In genomic region chr2:215535125-215535668, GRCh38 we compare ENCODE assay signal across 29 cellular contexts.
A peak's percentile ranks its signal among the peaks of the same experiment; 100 is the strongest.
DNase-seq lines count a peak whose midpoint lies in the region; ATAC-seq, FAIRE-seq and TF ChIP-seq lines count a peak whose summit lies in the region.
"Had no signal": no experiment of that assay in that cellular context is flagged by ENCODE, and none has a peak within 500 bp of the region (broad histone marks: within the 10 kb centered on the region; RNA-seq: fewer than 3 reads in every experiment).

No MANE protein-coding gene starts in this region.

- H3K9me2 ChIP-seq in hepatocyte (replicated peaks; ENCODE audit: insufficient read depth) = no peaks in the 10 kb centered on the region

- TF ChIP-seq CTCF in HepG2 (CRISPR knock-in tag; IDR thresholded peaks at IDR 0.05) = no peak
- no peak for TF ChIP-seq CTCF in right lobe of liver (IDR thresholded peaks at IDR 0.05)
- no peak for TF ChIP-seq CTCF in ascending aorta (IDR thresholded peaks at IDR 0.05)
- no peak for TF ChIP-seq CTCF in hepatocyte (IDR thresholded peaks at IDR 0.05; ENCODE audit: poor library complexity)
- TF ChIP-seq CTCF in GM13977 (IDR thresholded peaks at IDR 0.05; ENCODE audit: extremely low read depth, insufficient read depth, missing control alignments) = no peak

- no peak overlapping the region for H3K27ac ChIP-seq in HepG2 (ENCODE audit: extremely low read length, insufficient read depth, low read length)
- no peak overlapping the region for H3K27ac ChIP-seq in right lobe of liver
- peak overlapping the region; percentile 29 to 35 for H3K27ac ChIP-seq in ascending aorta
- H3K27ac ChIP-seq in hepatocyte = no peak overlapping the region
- H3K27ac ChIP-seq: BLaER1, dorsolateral prefrontal cortex, prostate gland, thyroid gland had no signal

- H3K9me3 Mint-ChIP-seq in stimulated activated memory B cell treated with anti-CD40 and anti-IgM and Interleukin-4, amounts not matched to agents 10 μg/mL and 1 μg/mL and 100 μg/mL, for 72 hours = peaks cover 14% of the 10 kb centered on the region

- H3K4me3 ChIP-seq in HepG2 (replicated peaks in 1 of 3; ENCODE audit: insufficient read depth in 1 of 3, low read depth in 2 of 3, low read length in 3 of 3) (no peak overlapping the region), right lobe of liver (no peak overlapping the region), ascending aorta (no peak overlapping the region), hepatocyte (no peak overlapping the region)
- H3K4me3 ChIP-seq: BLaER1, dorsolateral prefrontal cortex, mucosa of descending colon, prostate gland, thyroid gland had no signal

- H3K9me3 ChIP-seq in HepG2 (ENCODE audit: low read length) = peaks cover 9% of the 10 kb centered on the region; the same call in 1 of the 2 replicates
- no peaks in the 10 kb centered on the region for H3K9me3 ChIP-seq in right lobe of liver
- H3K9me3 ChIP-seq in ascending aorta = peaks cover 6 to 24% of the 10 kb centered on the region in 2 donors
- no peaks in the 10 kb centered on the region for H3K9me3 ChIP-seq in hepatocyte (ENCODE audit: low read depth)
- H3K9me3 ChIP-seq: Caco-2, mucosa of descending colon, prostate gland, thyroid gland had no signal

- H2AFZ ChIP-seq in HepG2 (ENCODE audit: low read length) (no peak overlapping the region), hepatocyte (no peak overlapping the region)

- no peak for TF ChIP-seq RAD21 in HepG2 (CRISPR knock-in tag; IDR thresholded peaks at IDR 0.05)

- no peaks in the 10 kb centered on the region for H3K36me3 Mint-ChIP-seq in stimulated activated memory B cell treated with anti-CD40 and anti-IgM and Interleukin-4, amounts not matched to agents 10 μg/mL and 1 μg/mL and 100 μg/mL, for 72 hours

- intact Hi-C loops in HepG2 (cut with micrococcal nuclease; ENCODE audit: unreplicated experiment) (no loop called here), right lobe of liver (cut with DNase I) (no loop called here), ascending aorta (cut with DNase I) (loop anchor here (5.0 kb wide), 1 partner anchor 67 kb away; no protein-coding TSS in a partner anchor), Right ventricle myocardium inferior (cut with DNase I) (no loop called here)

- DNase-seq in HepG2 (ENCODE audit: low spot score) (peak; percentile 15), right lobe of liver (no peak), ascending aorta (ENCODE audit: low spot score in 2 of 2) (no peak), hepatocyte (ENCODE audit: low spot score) (peak; percentile 13), GM13977 (ENCODE audit: low spot score) (no peak), NCI-H1417 treated with DMSO at 0.1 percent for 48 hours (lab: John Stamatoyannopoulos, UW) (no peak), Right ventricle myocardium inferior (ENCODE audit: missing footprints) (no peak)
- DNase-seq: 8988T; activated CD8-positive, alpha-beta T cell treated with anti-CD3 and anti-CD28 coated beads, Interleukin-2, amount 10 ng/mL, durations not matched to agents 7 days and 5 days; activated naive CD4-positive, alpha-beta T cell; activated T-cell treated with anti-CD3 and anti-CD28 coated beads, Interleukin-2, amount 50 U/mL, for 24 hours; amniotic stem cell; Caco-2; caudate nucleus; dorsolateral prefrontal cortex; foreskin melanocyte; hippocampal formation; left ventricle myocardium superior; NCI-H187 treated with DMSO at 0.1 percent for 48 hours; Right ventricle myocardium superior; stimulated activated naive CD4-positive, alpha-beta T cell; thyroid gland had no signal

- CTCF ChIA-PET in HepG2 (lab: Yijun Ruan, JAX; ENCODE audit: low intra/inter-chr PET ratio, low total read pairs) = no interaction called here

- H3K79me2 ChIP-seq in HepG2 (ENCODE audit: insufficient read depth, low read length) (no peaks in the 10 kb centered on the region), hepatocyte (no peaks in the 10 kb centered on the region)

- no peaks in the 10 kb centered on the region for H3K27me3 ChIP-seq in HepG2 (ENCODE audit: control insufficient read depth in 1 of 2, insufficient read depth in 2 of 2, low read length in 2 of 2)
- H3K27me3 ChIP-seq in right lobe of liver = no peaks in the 10 kb centered on the region
- no peaks in the 10 kb centered on the region for H3K27me3 ChIP-seq in ascending aorta
- no peaks in the 10 kb centered on the region for H3K27me3 ChIP-seq in hepatocyte
- H3K27me3 ChIP-seq: BLaER1, dorsolateral prefrontal cortex, thyroid gland had no signal

- no peaks in the 10 kb centered on the region for H3K4me1 Mint-ChIP-seq in stimulated activated memory B cell treated with anti-CD40 and anti-IgM and Interleukin-4, amounts not matched to agents 10 μg/mL and 1 μg/mL and 100 μg/mL, for 72 hours

- H4K20me1 ChIP-seq in HepG2 (ENCODE audit: insufficient read depth, low read length) = no peaks in the 10 kb centered on the region
- no peaks in the 10 kb centered on the region for H4K20me1 ChIP-seq in hepatocyte (ENCODE audit: insufficient read depth, poor library complexity, severe bottlenecking)
- H4K20me1 ChIP-seq: BLaER1 had no signal

- no peak overlapping the region for H3K4me3 Mint-ChIP-seq in stimulated activated memory B cell treated with anti-CD40 and anti-IgM and Interleukin-4, amounts not matched to agents 10 μg/mL and 1 μg/mL and 100 μg/mL, for 72 hours
- H3K4me3 Mint-ChIP-seq: activated CD8-positive, alpha-beta T cell treated with anti-CD3 and anti-CD28 coated beads, Interleukin-2, amount 10 ng/mL, durations not matched to agents 7 days and 5 days; activated T-cell treated with anti-CD3 and anti-CD28 coated beads, Interleukin-2, amount 50 U/mL, for 24 hours; neural crest cell had no signal

- H3K9ac ChIP-seq in HepG2 (ENCODE audit: insufficient read depth, low read depth, low read length) = no peak overlapping the region
- H3K9ac ChIP-seq: BLaER1 had no signal

- POLR2A ChIA-PET in HepG2 (lab: Yijun Ruan, JAX) = no interaction called here

- TF ChIP-seq EP300 in HepG2 (IDR thresholded peaks at IDR 0.05; ENCODE audit: low read depth in 2 of 2, low read length in 2 of 2) (no peak), HepG2 (CRISPR knock-in tag; IDR thresholded peaks at IDR 0.05; ENCODE audit: borderline replicate concordance) (no peak)

- no TSS peak for BruUV-seq in HepG2 (replicated peaks; lab: Mats Ljungman, UMichigan)

- H3K4me1 ChIP-seq in HepG2 (ENCODE audit: insufficient read depth, low read length) = peaks cover 32% of the 10 kb centered on the region
- no peaks in the 10 kb centered on the region for H3K4me1 ChIP-seq in right lobe of liver
- H3K4me1 ChIP-seq in ascending aorta = peaks cover 12 to 22% of the 10 kb centered on the region in 2 donors
- H3K4me1 ChIP-seq in hepatocyte (ENCODE audit: insufficient read depth) = peaks cover 9% of the 10 kb centered on the region
- H3K4me1 ChIP-seq: Caco-2, prostate gland, thyroid gland had no signal

- no peak for ATAC-seq in HepG2
- no peak for ATAC-seq in right lobe of liver
- no peak for ATAC-seq in stimulated activated memory B cell treated with anti-CD40 and anti-IgM and Interleukin-4, amounts not matched to agents 10 μg/mL and 1 μg/mL and 100 μg/mL, for 72 hours
- no peak for ATAC-seq in Right ventricle myocardium inferior
- ATAC-seq: activated CD4-positive, CD25-positive, alpha-beta regulatory T cell treated with anti-CD3 and anti-CD28 coated beads, Interleukin-2, amount 50 U/mL, for 24 hours; activated CD8-positive, alpha-beta T cell treated with anti-CD3 and anti-CD28 coated beads, Interleukin-2, amount 10 ng/mL, durations not matched to agents 7 days and 5 days; left ventricle myocardium superior had no signal

- WGBS in HepG2 (ENCODE audit: low lambda C conversion rate) = 87% methylated on average over 3 of the region's 3 CpGs
- WGBS in right lobe of liver (ENCODE audit: insufficient coverage, low coverage, low lambda C conversion rate, missing lambda C conversion rate) = 69% methylated on average over 3 of the region's 3 CpGs
- 81% methylated on average over 3 of the region's 3 CpGs for WGBS in hepatocyte (ENCODE audit: low lambda C conversion rate, missing lambda C conversion rate)

- H3K36me3 ChIP-seq in HepG2 (replicated peaks in 1 of 2; ENCODE audit: control insufficient read depth in 1 of 2, insufficient read depth in 2 of 2, low read length in 2 of 2) = no peaks in the 10 kb centered on the region
- no peaks in the 10 kb centered on the region for H3K36me3 ChIP-seq in right lobe of liver
- no peaks in the 10 kb centered on the region for H3K36me3 ChIP-seq in ascending aorta
- H3K36me3 ChIP-seq in hepatocyte (replicated peaks; ENCODE audit: insufficient read depth, low read depth) = no peaks in the 10 kb centered on the region
- H3K36me3 ChIP-seq: BLaER1, prostate gland, thyroid gland had no signal

- H3K27me3 Mint-ChIP-seq in stimulated activated memory B cell treated with anti-CD40 and anti-IgM and Interleukin-4, amounts not matched to agents 10 μg/mL and 1 μg/mL and 100 μg/mL, for 72 hours = no peaks in the 10 kb centered on the region

- FAIRE-seq in HepG2 (lab: Jason Lieb, UNC) = peak; percentile 18
- FAIRE-seq: H1 had no signal

- H3K4me2 ChIP-seq in HepG2 (ENCODE audit: low read depth, low read length) = no peak overlapping the region
- H3K4me2 ChIP-seq in hepatocyte = no peak overlapping the region
- H3K4me2 ChIP-seq: BLaER1 had no signal

- H3K27ac Mint-ChIP-seq in stimulated activated memory B cell treated with anti-CD40 and anti-IgM and Interleukin-4, amounts not matched to agents 10 μg/mL and 1 μg/mL and 100 μg/mL, for 72 hours = no peak overlapping the region
- H3K27ac Mint-ChIP-seq: activated CD8-positive, alpha-beta T cell treated with anti-CD3 and anti-CD28 coated beads, Interleukin-2, amount 10 ng/mL, durations not matched to agents 7 days and 5 days; activated T-cell treated with anti-CD3 and anti-CD28 coated beads, Interleukin-2, amount 50 U/mL, for 24 hours had no signal

- no peak for TF ChIP-seq POLR2A in HepG2 (IDR thresholded peaks at IDR 0.05; ENCODE audit: insufficient read depth in 1 of 2, low read depth in 2 of 2, low read length in 2 of 2)
- no peak for TF ChIP-seq POLR2A in right lobe of liver (IDR thresholded peaks at IDR 0.05)

- in situ Hi-C loops in HepG2 (cut with HindIII; ENCODE audit: extremely low pct_ligation_motif_present, low pct_unique_long_range_greater_than_20kb) = no loop called here
- in situ Hi-C loops in GM13977 (cut with MboI; ENCODE audit: low pct_unique_long_range_greater_than_20kb, low sequenced_read_pairs, unreplicated experiment) = no loop called here

TF ChIP-seq in HepG2, 621 proteins besides CTCF, POLR2A, EP300 and RAD21 (continues in another document):
- TF ChIP-seq CEBPG (CRISPR knock-in tag; IDR thresholded peaks at IDR 0.05) (peak; percentile 59), MAFF (IDR thresholded peaks at IDR 0.05; ENCODE audit: low read depth, low read length) (peak; percentile 64), ARID2 (CRISPR knock-in tag; IDR thresholded peaks at IDR 0.05; ENCODE audit: borderline replicate concordance) (no peak), MAFK (conservative IDR thresholded peaks at IDR 0.05 in 1 of 2, IDR thresholded peaks at IDR 0.05 in 1 of 2; ENCODE audit: low read length in 2 of 2) (peak; percentile 43 to 55; a peak in 3 of 4 replicates), KLF11 (CRISPR knock-in tag; IDR thresholded peaks at IDR 0.05) (no peak), HNF4G (IDR thresholded peaks at IDR 0.05; ENCODE audit: borderline replicate concordance, low read depth, low read length) (no peak), HNF4G (CRISPR knock-in tag; IDR thresholded peaks at IDR 0.05; ENCODE audit: borderline replicate concordance, low read depth) (no peak), YEATS2 (CRISPR knock-in tag; IDR thresholded peaks at IDR 0.05; ENCODE audit: borderline replicate concordance) (no peak)

Comparison
In these comparisons a context has a peak if more than half of its experiments do, and no peak if none do; other contexts are left out.
1. DNase-seq: peak in HepG2 (single experiment) and hepatocyte (single experiment); none in right lobe of liver (0 of 3), ascending aorta (0 of 2), GM13977 (single experiment), NCI-H1417 treated with DMSO at 0.1 percent for 48 hours (single experiment) and Right ventricle myocardium inferior (single experiment).
2. H3K27ac ChIP-seq: peak in ascending aorta (2 of 2); none in HepG2 (single experiment), right lobe of liver (0 of 3) and hepatocyte (single experiment).